8 cellular contexts compared by ENCODE assay signal in the genomic region with DNA sequence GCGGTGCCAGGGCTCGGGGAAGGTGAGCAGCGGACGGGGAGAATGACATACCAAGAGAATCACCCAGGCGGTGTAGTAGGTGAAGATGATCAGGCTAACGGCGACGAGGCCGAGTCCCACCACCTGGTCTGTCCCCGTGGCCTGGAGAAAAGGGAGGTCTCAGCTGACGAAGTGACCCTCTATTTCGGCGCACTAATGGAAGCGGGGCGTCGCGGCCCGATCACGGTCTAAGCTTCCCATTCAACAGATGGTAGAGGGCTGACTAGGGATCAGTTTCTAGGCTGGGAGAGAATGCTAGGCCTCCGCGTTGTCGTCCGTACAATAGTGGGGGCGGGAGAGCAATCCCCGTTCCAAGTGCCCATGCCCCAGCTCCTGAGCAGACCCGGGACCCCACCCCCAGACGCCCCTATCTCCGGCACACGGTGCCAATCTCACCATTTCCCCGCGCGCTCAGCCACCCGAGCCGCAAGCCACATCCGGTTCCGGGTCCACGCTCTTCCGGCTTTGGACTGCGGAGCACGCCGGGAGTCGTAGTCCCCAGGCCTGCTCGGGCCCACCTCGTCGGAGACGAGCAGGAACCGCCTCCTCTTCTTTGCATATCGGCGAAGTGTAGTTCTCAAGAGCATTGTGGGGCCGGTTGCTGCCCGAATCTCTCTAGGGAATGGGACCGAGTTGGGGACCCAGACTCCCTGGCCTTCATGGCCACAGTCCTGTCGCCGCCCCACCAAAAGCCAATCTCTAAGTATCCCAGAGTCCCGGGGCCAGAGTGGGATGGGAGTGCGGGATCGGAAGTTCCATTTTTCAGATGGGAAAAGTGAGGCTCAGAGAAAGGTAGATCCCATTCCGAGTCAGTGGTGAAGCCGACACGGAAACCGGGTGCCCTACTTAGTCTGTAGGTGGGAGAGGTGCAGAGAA. TPM values are rescaled to one million over a fixed set of nuclear protein-coding genes. Genes with fewer than 3 reads are reported as not detected.
DNase-seq lines count a peak whose midpoint lies in the region; ATAC-seq, FAIRE-seq and TF ChIP-seq lines count a peak whose summit lies in the region.

A gene with protein sequence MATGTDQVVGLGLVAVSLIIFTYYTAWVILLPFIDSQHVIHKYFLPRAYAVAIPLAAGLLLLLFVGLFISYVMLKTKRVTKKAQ (minus strand): TSS at position 472 of the 915 bp plus-strand sequence. CDS start 34 bp downstream, at position 438.

- H3K4me1 Mint-ChIP-seq in naive B cell: peaks cover 38 to 48% (median 42%) of the 10 kb centered on the region in 3 donors

- no peaks in the 10 kb centered on the region for H3K9me3 ChIP-seq in fibroblast of lung (ENCODE audit: control insufficient read depth, insufficient read depth, low read depth, low read length)

- no peak for FAIRE-seq in RCC 7860 (lab: Jason Lieb, UNC)

- no peaks in the 10 kb centered on the region for H4K20me1 ChIP-seq in fibroblast of lung (ENCODE audit: control insufficient read depth, extremely low read depth, insufficient read depth, low read length)

- H3K4me3 Mint-ChIP-seq in naive B cell: peak within 1 kb of the TSS; percentile 85 to 99 (median 96)

- peak within 1 kb of the TSS; percentile 75 for H2AFZ ChIP-seq in fibroblast of lung (ENCODE audit: low read length)

- ATAC-seq in GM21515 (IDR thresholded peaks at IDR 0.05; ENCODE audit: unreplicated experiment) (peak; percentile 87), naive B cell (ENCODE audit: low read depth in 2 of 2) (peak; percentile 98)

- no peaks in the 10 kb centered on the region for H3K27me3 ChIP-seq in fibroblast of lung (ENCODE audit: control insufficient read depth, insufficient read depth, low read length)

- peak within 1 kb of the TSS; percentile 74 for H3K27ac ChIP-seq in fibroblast of lung (ENCODE audit: insufficient read depth, low read length)

- H3K4me1 ChIP-seq in fibroblast of lung (ENCODE audit: control insufficient read depth, extremely low read depth, insufficient read depth, low read length): peaks cover 15% of the 10 kb centered on the region

- peaks cover 30% of the 10 kb centered on the region for H3K79me2 ChIP-seq in fibroblast of lung (ENCODE audit: control insufficient read depth, insufficient read depth, low read length)

- TF ChIP-seq CTCF in fibroblast of lung (conservative IDR thresholded peaks at IDR 0.05 in 1 of 2, IDR thresholded peaks at IDR 0.05 in 1 of 2; ENCODE audit: low read depth in 1 of 2, low read length in 2 of 2): no peak

- peak within 1 kb of the TSS; percentile 69 for H3K9ac ChIP-seq in fibroblast of lung (ENCODE audit: insufficient read depth, low read length)

- peak within 1 kb of the TSS; percentile 87 to 99 (median 98) for H3K27ac Mint-ChIP-seq in naive B cell

- no peaks in the 10 kb centered on the region for H3K9me3 Mint-ChIP-seq in naive B cell

- peaks cover 0 to 6% of the 10 kb centered on the region in 2 donors for H3K36me3 Mint-ChIP-seq in naive B cell

- peaks cover 5% of the 10 kb centered on the region for H3K36me3 ChIP-seq in fibroblast of lung (ENCODE audit: control insufficient read depth, insufficient read depth, low read length)

- peak within 1 kb of the TSS; percentile 68 to 93 (median 77) for H3K4me3 ChIP-seq in fibroblast of lung (replicated peaks in 1 of 4; ENCODE audit: control extremely low read depth in 1 of 4, insufficient read depth in 1 of 4, low read depth in 3 of 4, low read length in 4 of 4)

- peak within 1 kb of the TSS; percentile 95 for H3K4me2 ChIP-seq in fibroblast of lung (ENCODE audit: extremely low read depth, insufficient read depth, low read length)

- no peaks in the 10 kb centered on the region for H3K27me3 Mint-ChIP-seq in naive B cell

- DNase-seq in DMS 273 treated with DMSO at 0.1 percent for 48 hours (lab: John Stamatoyannopoulos, UW) (peak; percentile 44), HuH-7.5 (ENCODE audit: low spot score) (peak; percentile 96), RCC 7860 (ENCODE audit: low spot score) (peak; percentile 75), activated T-helper 1 cell treated with Interleukin-2 at 50 U/mL for 16 hours (ENCODE audit: low read depth) (peak; percentile 84), fibroblast of lung (ENCODE audit: low read depth in 2 of 2) (peak; percentile 80 to 85), naive B cell (peak; percentile 83)
- peak; percentile 67 to 82 for DNase-seq in stimulated activated CD8-positive, alpha-beta memory T cell treated with anti-CD3 and anti-CD28 coated beads, Interleukin-7, amount 100 ng/mL, for 48 hours (ENCODE audit: extremely low read depth in 1 of 2, low read depth in 1 of 2)

RNA-seq across cellular contexts. Expression of the gene that starts here (rescaled TPM):
- total RNA-seq in fibroblast of lung: 8.5 and 11.7 TPM in 2 replicates
- polyA plus RNA-seq in fibroblast of lung: 24.1 and 36.2 TPM in 2 replicates
- polyA plus RNA-seq in fibroblast of lung (2012): 33.2 and 44.8 TPM in 2 replicates
- 67.0 and 102 TPM in 2 replicates for polyA minus RNA-seq in fibroblast of lung (ENCODE audit: low replicate concordance)
- polyA plus RNA-seq in naive B cell (ENCODE audit: low read depth in 6 of 6): 10 to 100 TPM; 46.3 to 78.7 (median 54.2) TPM

Comparison
In these comparisons a context has a peak if more than half of its experiments do, and no peak if none do; other contexts are left out.
1. Peak in every context shown above with its lines: DNase-seq, ATAC-seq, H3K4me3 ChIP-seq and H3K27ac ChIP-seq.
2. DNase-seq: peak in every context shown above with its lines; median percentile 96 in HuH-7.5; 84 in activated T-helper 1 cell treated with Interleukin-2 at 50 U/mL for 16 hours; 83 in naive B cell; 82 in fibroblast of lung; 75 in RCC 7860; 74 in stimulated activated CD8-positive, alpha-beta memory T cell treated with anti-CD3 and anti-CD28 coated beads, Interleukin-7, amount 100 ng/mL, for 48 hours; 44 in DMS 273 treated with DMSO at 0.1 percent for 48 hours.